In the genomic region with DNA sequence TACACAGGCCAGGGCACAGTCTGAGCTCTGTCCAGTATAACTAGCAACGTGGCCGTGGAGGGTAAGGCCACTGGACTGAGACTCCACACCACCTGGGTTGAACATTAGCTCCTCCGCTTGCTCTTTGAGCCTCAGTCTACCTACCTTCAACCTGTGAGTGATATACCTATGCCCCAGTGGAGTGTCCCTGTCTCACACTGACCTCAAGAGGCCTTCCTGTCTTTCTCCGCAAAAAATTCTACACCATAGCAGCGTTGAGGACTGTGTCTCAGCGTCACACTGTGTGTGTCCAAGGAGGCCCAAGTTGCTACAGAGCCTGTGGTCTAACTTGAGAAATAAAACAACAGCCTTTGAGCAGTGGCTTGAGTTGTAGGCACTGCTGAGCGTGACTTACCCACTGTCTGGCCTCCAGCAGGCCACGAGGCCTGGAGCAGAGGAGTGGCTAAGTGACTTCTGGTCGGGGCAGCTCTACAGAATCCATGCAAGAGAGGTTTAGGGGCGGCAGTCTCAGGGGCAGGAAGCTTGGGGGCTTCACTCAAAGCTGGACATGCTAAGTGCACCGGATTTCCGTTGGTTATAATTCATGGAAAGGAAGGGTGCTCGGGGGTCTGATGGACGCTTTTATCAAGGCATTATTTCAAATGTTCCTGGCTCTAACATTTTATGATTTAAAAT, we compare ENCODE assay signal across 19 cellular contexts. TPM values are rescaled to one million over a fixed set of nuclear protein-coding genes. Genes with fewer than 3 reads are reported as not detected.
A peak's percentile ranks its signal among the peaks of the same experiment; 100 is the strongest.
DNase-seq lines count a peak whose midpoint lies in the region; ATAC-seq and TF ChIP-seq lines count a peak whose summit lies in the region.
"Had no signal": no experiment of that assay in that cellular context is flagged by ENCODE, and none has a peak within 500 bp of the region (broad histone marks: within the 10 kb centered on the region; RNA-seq: fewer than 3 reads in every experiment).

No MANE protein-coding gene starts in this region.

- H3K4me1 Mint-ChIP-seq in Calu3 (ENCODE audit: low read depth, unreplicated experiment) = peaks cover 47% of the 10 kb centered on the region
- peaks cover 15% of the 10 kb centered on the region for H3K4me1 Mint-ChIP-seq in T-helper 17 cell

- WGBS in psoas muscle, 3 donors = 86 to 93% (median 92%) methylated on average over 14 of the region's 14 CpGs

- CTCF ChIA-PET in Calu3 (lab: Charles Lee) = no interaction called here

- H3K4me1 ChIP-seq in psoas muscle = peaks cover 26% of the 10 kb centered on the region

- intact Hi-C loops in Calu3 (cut with micrococcal nuclease; ENCODE audit: unreplicated experiment) = no loop called here
- intact Hi-C loops in psoas muscle (cut with DNase I) = loop anchor here (5.0 kb wide), 5 partner anchors 37 to 152 kb away; a partner anchor contains a TSS

- ATAC-seq in T-helper 17 cell (no peak), psoas muscle (peak in 1 of 4 donors; percentile 8), GM21825 (IDR thresholded peaks at IDR 0.05; ENCODE audit: unreplicated experiment) (no peak)

- no peaks in the 10 kb centered on the region for H3K36me3 ChIP-seq in psoas muscle (ENCODE audit: insufficient read depth in 1 of 2, low read depth in 1 of 2)
- H3K36me3 ChIP-seq: right lobe of liver had no signal

- peak overlapping the region; percentile 30 for H3K27ac ChIP-seq in psoas muscle

- H3K9me3 ChIP-seq in T-helper 17 cell (ENCODE audit: control insufficient read depth, low read length, poor library complexity, severe bottlenecking) (peaks cover 5% of the 10 kb centered on the region), psoas muscle (peaks cover 13% of the 10 kb centered on the region)
- H3K9me3 ChIP-seq: right lobe of liver had no signal

- no peaks in the 10 kb centered on the region for H3K27me3 ChIP-seq in psoas muscle (ENCODE audit: insufficient read depth in 3 of 3, low read length in 2 of 3)
- H3K27me3 ChIP-seq: right lobe of liver, tibial nerve had no signal

- peak overlapping the region; percentile 85 for H3K4me3 Mint-ChIP-seq in Calu3 (ENCODE audit: low read depth, unreplicated experiment)
- peak overlapping the region; percentile 78 for H3K4me3 Mint-ChIP-seq in T-helper 17 cell

- no peak overlapping the region for H3K4me3 ChIP-seq in psoas muscle

- H3K27ac Mint-ChIP-seq in Calu3 (ENCODE audit: unreplicated experiment) = peak overlapping the region; percentile 78
- H3K27ac Mint-ChIP-seq in T-helper 17 cell = no peak overlapping the region
- H3K27ac Mint-ChIP-seq: activated T-helper 1 cell treated with anti-CD3 and anti-CD28 coated beads, Interleukin-12 subunit alpha, Interleukin-12 subunit beta, Interleukin-2, Interleukin-4 antibody, amounts not matched to agents 30 ng/mL and 10 ng/mL and 1 ng/mL, durations not matched to agents 14 hours and 24 hours and 36 hours; H9 had no signal

- BruUV-seq in Calu3 (replicated peaks; lab: Mats Ljungman, UMichigan) = no TSS peak

- no peak for DNase-seq in Calu3
- DNase-seq in T-helper 17 cell = no peak
- peak; percentile 44 for DNase-seq in islet precursor cell
- DNase-seq in psoas muscle = no peak
- no peak for DNase-seq in NCI-H1105 (lab: John Stamatoyannopoulos, UW)
- no peak for DNase-seq in cortex of kidney (lab: John Stamatoyannopoulos, UW)
- DNase-seq: activated CD8-positive, alpha-beta memory T cell treated with anti-CD3 and anti-CD28 coated beads for 24 hours; dermis blood vessel endothelial cell; foreskin melanocyte; H9; midbrain; NCI-H1436 treated with DMSO at 0.1 percent for 48 hours; NCI-H69; right lobe of liver; Right ventricle myocardium superior; stimulated activated naive CD8-positive, alpha-beta T cell treated with anti-CD3 and anti-CD28 coated beads, Interleukin-15, Interleukin-2, amounts not matched to agents 100 U/mL and 50 U/mL, for 24 hours had no signal

- H3K9me3 Mint-ChIP-seq in Calu3 (ENCODE audit: low read depth, unreplicated experiment) = peaks cover 8% of the 10 kb centered on the region

- no peak for TF ChIP-seq CTCF in Calu3 (IDR thresholded peaks at IDR 0.05; ENCODE audit: unreplicated experiment)
- no peak for TF ChIP-seq CTCF in psoas muscle (IDR thresholded peaks at IDR 0.05)

- peaks cover 34% of the 10 kb centered on the region for H3K36me3 Mint-ChIP-seq in Calu3 (ENCODE audit: insufficient read depth, unreplicated experiment)
- peaks cover 3% of the 10 kb centered on the region for H3K36me3 Mint-ChIP-seq in T-helper 17 cell (ENCODE audit: low read depth)

- peaks cover 13% of the 10 kb centered on the region for H3K27me3 Mint-ChIP-seq in Calu3 (ENCODE audit: unreplicated experiment)
- H3K27me3 Mint-ChIP-seq in T-helper 17 cell = peaks cover 52% of the 10 kb centered on the region

RNA-seq across cellular contexts. Expression of a gene that starts 2.0 kb away (rescaled TPM):
- total RNA-seq in Calu3 (2022) (42.4 and 55.2 TPM in 2 replicates), T-helper 17 cell (10 to 100 TPM in 1 of 2 donors, 1 to 10 TPM in 1; 3.3 to 28.7 TPM), psoas muscle (10 to 100 TPM; 53.7 to 85.6 (median 63.2) TPM)
- polyA plus RNA-seq in psoas muscle = 10 to 100 TPM; 32.8 to 64.9 (median 47.5) TPM
